In genomic region chr3:122405015-122405414, GRCh38 we compare ENCODE assay signal across 33 cellular contexts.
"Had no signal": no experiment of that assay in that cellular context is flagged by ENCODE, and none has a peak within 500 bp of the region (broad histone marks: within the 10 kb centered on the region; RNA-seq: fewer than 3 reads in every experiment).

No MANE protein-coding gene starts in this region.

- H3K27me3 ChIP-seq: cardiac muscle cell, SJCRH30 had no signal

- ATAC-seq: activated CD8-positive, alpha-beta memory T cell treated with anti-CD3 and anti-CD28 coated beads, Interleukin-2, amount 10 ng/mL, durations not matched to agents 7 days and 5 days; activated naive CD4-positive, alpha-beta T cell treated with anti-CD3 and anti-CD28 coated beads, Interleukin-2, amount 50 U/mL, for 72 hours; Panc1 had no signal

- H3K4me3 ChIP-seq: cardiac muscle cell, SJCRH30, SK-N-MC had no signal

- DNase-seq: activated CD4-positive, alpha-beta memory T cell treated with anti-CD3 and anti-CD28 coated beads, Interleukin-2, amount 10 ng/mL, durations not matched to agents 7 days and 5 days; activated CD4-positive, alpha-beta T cell treated with anti-CD3 and anti-CD28 coated beads for 1 hour; activated CD4-positive, alpha-beta T cell treated with anti-CD3 and anti-CD28 coated beads for 48 hours; activated CD4-positive, CD25-positive, alpha-beta regulatory T cell; activated CD8-positive, alpha-beta memory T cell treated with anti-CD3 and anti-CD28 coated beads for 24 hours; activated CD8-positive, alpha-beta memory T cell treated with anti-CD3 and anti-CD28 coated beads, Interleukin-2, amount 10 ng/mL, durations not matched to agents 7 days and 5 days; activated CD8-positive, alpha-beta memory T cell treated with anti-CD3 and anti-CD28 coated beads, Interleukin-2, amount 50 U/mL, for 48 hours; activated gamma-delta T cell; activated naive CD4-positive, alpha-beta T cell treated with Interleukin-2 at 50 U/mL for 16 hours; amniotic stem cell; aorta; Karpas-422; KBM-7; NCI-H1105; NCI-H1417 treated with DMSO at 0.1 percent for 48 hours; NCI-H1694; NCI-H1930; NCI-H2081 treated with DMSO at 0.1 percent for 48 hours; NCI-H226; NCI-H446 treated with DMSO at 0.1 percent for 48 hours; NCI-H524; NCI-H69; NCI-H82; SHP77; SJCRH30; T1000; WERI-Rb-1 had no signal

- H3K4me1 ChIP-seq: SJCRH30 had no signal

- H3K9me3 ChIP-seq: SJCRH30 had no signal

- H3K27ac ChIP-seq: cardiac muscle cell, SJCRH30, SK-N-MC, WERI-Rb-1 had no signal

- H3K4me3 Mint-ChIP-seq: activated CD4-positive, alpha-beta memory T cell treated with anti-CD3 and anti-CD28 coated beads, Interleukin-2, amount 10 ng/mL, durations not matched to agents 7 days and 5 days; activated CD8-positive, alpha-beta memory T cell treated with anti-CD3 and anti-CD28 coated beads, Interleukin-2, amount 10 ng/mL, durations not matched to agents 7 days and 5 days; IgD-negative memory B cell had no signal

- H3K27me3 Mint-ChIP-seq: activated CD4-positive, alpha-beta memory T cell treated with anti-CD3 and anti-CD28 coated beads, Interleukin-2, amount 10 ng/mL, durations not matched to agents 7 days and 5 days; activated CD8-positive, alpha-beta memory T cell treated with anti-CD3 and anti-CD28 coated beads, Interleukin-2, amount 10 ng/mL, durations not matched to agents 7 days and 5 days; IgD-negative memory B cell had no signal

- H3K9me3 Mint-ChIP-seq: activated CD4-positive, alpha-beta memory T cell treated with anti-CD3 and anti-CD28 coated beads, Interleukin-2, amount 10 ng/mL, durations not matched to agents 7 days and 5 days; activated naive CD4-positive, alpha-beta T cell treated with anti-CD3 and anti-CD28 coated beads, Interleukin-2, amount 50 U/mL, for 72 hours; activated T-helper 2 cell treated with anti-CD3 and anti-CD28 coated beads, Interferon-gamma antibody, Interleukin-2, Interleukin-4, amounts not matched to agents 10 μg/mL and 5 μg/mL and 100 μg/mL, durations not matched to agents 14 hours and 24 hours and 36 hours; IgD-negative memory B cell had no signal

- H3K27ac Mint-ChIP-seq: activated CD4-positive, alpha-beta memory T cell treated with anti-CD3 and anti-CD28 coated beads, Interleukin-2, amount 10 ng/mL, durations not matched to agents 7 days and 5 days; activated CD8-positive, alpha-beta memory T cell treated with anti-CD3 and anti-CD28 coated beads, Interleukin-2, amount 10 ng/mL, durations not matched to agents 7 days and 5 days; activated T-helper 2 cell treated with anti-CD3 and anti-CD28 coated beads, Interferon-gamma antibody, Interleukin-2, Interleukin-4, amounts not matched to agents 10 μg/mL and 5 μg/mL and 100 μg/mL, durations not matched to agents 14 hours and 24 hours and 36 hours; IgD-negative memory B cell had no signal
